ENCODE assay signal across 25 cellular contexts in the genomic region with DNA sequence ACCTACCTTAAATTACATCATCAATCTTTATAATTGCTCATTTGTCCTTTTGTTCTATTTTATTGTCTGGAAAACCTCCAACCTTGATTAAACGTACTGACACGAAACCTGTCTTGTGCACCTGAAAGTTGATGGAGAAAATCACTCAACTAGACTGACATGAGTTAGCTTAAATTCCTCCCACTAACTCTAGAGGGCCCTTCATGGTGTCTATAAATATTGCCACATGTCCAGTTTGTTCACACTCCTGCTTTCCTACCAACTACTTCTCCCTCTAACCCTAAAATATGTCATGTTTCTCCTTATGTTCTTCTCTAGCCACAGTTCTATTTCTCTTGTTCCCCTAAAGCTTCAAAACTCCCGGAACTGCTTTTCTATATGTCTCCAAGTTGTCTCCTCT. TPM values are rescaled to one million over a fixed set of nuclear protein-coding genes. Genes with fewer than 3 reads are reported as not detected.
DNase-seq lines count a peak whose midpoint lies in the region; TF ChIP-seq lines count a peak whose summit lies in the region.
"Had no signal": no experiment of that assay in that cellular context is flagged by ENCODE, and none has a peak within 500 bp of the region (broad histone marks: within the 10 kb centered on the region; RNA-seq: fewer than 3 reads in every experiment).

No MANE protein-coding gene starts in this region.

- H3K4me2 ChIP-seq in PC-9 (no peak overlapping the region), OCI-LY7 (ENCODE audit: low read length) (no peak overlapping the region)
- H3K4me2 ChIP-seq: smooth muscle cell had no signal

- no peaks in the 10 kb centered on the region; the same call in 1 of the 2 replicates for H3K9me3 ChIP-seq in PC-9 (ENCODE audit: insufficient read depth, low read depth)
- H3K9me3 ChIP-seq in OCI-LY7 (ENCODE audit: low read length) = no peaks in the 10 kb centered on the region
- H3K9me3 ChIP-seq: esophagus squamous epithelium, ovary, SJSA1 had no signal

- no peaks in the 10 kb centered on the region for H3K9me2 ChIP-seq in PC-9 (ENCODE audit: insufficient read depth)
- no peaks in the 10 kb centered on the region for H3K9me2 ChIP-seq in OCI-LY7 (ENCODE audit: insufficient read depth, low read length)

- CTCF ChIA-PET in PC-9 (lab: Charles Lee) (no interaction called here), OCI-LY7 (lab: Charles Lee; ENCODE audit: unreplicated experiment) (no interaction called here)

- H3K27me3 ChIP-seq in PC-9 (ENCODE audit: insufficient read depth, low read depth) (no peaks in the 10 kb centered on the region), kidney epithelial cell (ENCODE audit: control insufficient read depth, insufficient read depth, low read length) (no peaks in the 10 kb centered on the region)
- H3K27me3 ChIP-seq: cardiac muscle cell, esophagus squamous epithelium, heart right ventricle, ovary, SJSA1, tibial nerve had no signal

- intact Hi-C loops in PC-9 (cut with micrococcal nuclease; ENCODE audit: unreplicated experiment) = no loop called here
- intact Hi-C loops in OCI-LY7 (cut with micrococcal nuclease; ENCODE audit: unreplicated experiment) = no loop called here

- H3K4me3 ChIP-seq in PC-9 = no peak overlapping the region
- no peak overlapping the region for H3K4me3 ChIP-seq in kidney epithelial cell (ENCODE audit: low read depth, low read length)
- H3K4me3 ChIP-seq in OCI-LY7 (ENCODE audit: low read depth, low read length, poor library complexity, severe bottlenecking) = no peak overlapping the region
- H3K4me3 ChIP-seq: cardiac muscle cell, coronary artery, esophagus squamous epithelium, heart right ventricle, ovary, SJSA1, smooth muscle cell, tibial nerve had no signal

- TF ChIP-seq CTCF in PC-9 (conservative IDR thresholded peaks at IDR 0.05) = peak; percentile 32; the same call in 1 of the 2 replicates
- TF ChIP-seq CTCF in kidney epithelial cell (IDR thresholded peaks at IDR 0.05; ENCODE audit: insufficient read depth, low read length, poor library complexity, severe bottlenecking) = peak; percentile 3
- TF ChIP-seq CTCF in OCI-LY7 (conservative IDR thresholded peaks at IDR 0.05; ENCODE audit: low read length) = no peak

- H3K27ac ChIP-seq in PC-9 (no peak overlapping the region), OCI-LY7 (ENCODE audit: low read depth, low read length, poor library complexity, severe bottlenecking) (no peak overlapping the region)
- H3K27ac ChIP-seq: cardiac muscle cell, coronary artery, esophagus squamous epithelium, heart right ventricle, ovary, SJSA1, tibial nerve had no signal

- H3K79me2 ChIP-seq in PC-9 (ENCODE audit: low read depth) (no peaks in the 10 kb centered on the region), OCI-LY7 (ENCODE audit: insufficient read depth, low read depth, low read length) (no peaks in the 10 kb centered on the region)

- peak; percentile 3 for DNase-seq in NOMO-1 treated with DMSO at 0.1 percent for 48 hours (lab: John Stamatoyannopoulos, UW; ENCODE audit: unreplicated experiment)
- no peak for DNase-seq in NOMO-1 (lab: John Stamatoyannopoulos, UW; ENCODE audit: unreplicated experiment in 2 of 2)
- peak; percentile 29 for DNase-seq in HuH-7 (ENCODE audit: low spot score)
- DNase-seq in PC-9 = no peak
- DNase-seq in kidney epithelial cell (ENCODE audit: low read depth) = no peak
- no peak for DNase-seq in OCI-LY7 (ENCODE audit: low spot score)
- no peak for DNase-seq in activated gamma-delta T cell treated with Interleukin-2 at 50 U/mL for 16 hours
- DNase-seq in NCI-H2227 treated with DMSO at 0.1 percent for 48 hours (lab: John Stamatoyannopoulos, UW) = no peak
- DNase-seq: activated CD4-positive, alpha-beta T cell treated with anti-CD3 and anti-CD28 coated beads, Interleukin-2, amount 50 U/mL, for 4 hours; anterior cingulate cortex; CD4-positive, alpha-beta memory T cell; esophagus squamous epithelium; foreskin melanocyte; heart right ventricle; NCI-H2081; NCI-H226; ovary; retina; stimulated activated CD4-positive, alpha-beta T cell treated with anti-CD3 and anti-CD28 coated beads, Interleukin-1b, Interleukin-23, amount 100 ng/mL, for 48 hours; T-helper 1 cell had no signal

- H3K4me1 ChIP-seq in PC-9 (replicated peaks; ENCODE audit: insufficient read depth) (no peaks in the 10 kb centered on the region), OCI-LY7 (ENCODE audit: insufficient read depth, low read length, poor library complexity, severe bottlenecking) (no peaks in the 10 kb centered on the region)
- H3K4me1 ChIP-seq: heart right ventricle, SJSA1, tibial nerve had no signal

- H3F3A ChIP-seq in PC-9 (ENCODE audit: insufficient read depth, low read depth) = no peaks in the 10 kb centered on the region

- H3K36me3 ChIP-seq in PC-9 (ENCODE audit: low read depth) (no peaks in the 10 kb centered on the region), kidney epithelial cell (ENCODE audit: control insufficient read depth, insufficient read depth, low read length) (no peaks in the 10 kb centered on the region), OCI-LY7 (ENCODE audit: insufficient read depth, low read length) (no peaks in the 10 kb centered on the region)
- H3K36me3 ChIP-seq: cardiac muscle cell, esophagus squamous epithelium, heart right ventricle, ovary, SJSA1, tibial nerve had no signal

- H2AFZ ChIP-seq in PC-9 (no peak overlapping the region), OCI-LY7 (ENCODE audit: low read length) (no peak overlapping the region)

- BruUV-seq in PC-9 (replicated peaks; lab: Mats Ljungman, UMichigan) (no TSS peak), OCI-LY7 (replicated peaks; lab: Mats Ljungman, UMichigan) (no TSS peak)

- no peaks in the 10 kb centered on the region for H4K20me1 ChIP-seq in PC-9 (ENCODE audit: insufficient read depth)
- H4K20me1 ChIP-seq in OCI-LY7 (ENCODE audit: insufficient read depth, low read length) = no peaks in the 10 kb centered on the region

- POLR2A ChIA-PET in PC-9 (lab: Charles Lee; ENCODE audit: unreplicated experiment) (no interaction called here), OCI-LY7 (lab: Charles Lee) (interaction anchor here (0.9 kb wide), 1 partner anchor 10 kb away, joined by 3 read pairs; no protein-coding TSS in a partner anchor)

RNA-seq across cellular contexts. Expression of a gene that starts 59.8 kb away (rescaled TPM):
- 18.3 and 26.3 TPM in 2 replicates for total RNA-seq in PC-9 (2021)
- total RNA-seq in kidney epithelial cell = 4.8 and 6.9 TPM in 2 replicates
- 21.4 and 27.6 TPM in 2 replicates for total RNA-seq in OCI-LY7 (2014; rRNA removed; shearing (Covaris generic))
- 38.8 and 42.1 TPM in 2 replicates for total RNA-seq in OCI-LY7 (2022)

Comparison
In these comparisons a context has a peak if more than half of its experiments do, and no peak if none do; other contexts are left out.
1. DNase-seq: peak in NOMO-1 treated with DMSO at 0.1 percent for 48 hours (single experiment) and HuH-7 (single experiment); none in NOMO-1 (0 of 2), PC-9 (0 of 2), kidney epithelial cell (single experiment), OCI-LY7 (single experiment), activated gamma-delta T cell treated with Interleukin-2 at 50 U/mL for 16 hours (single experiment) and NCI-H2227 treated with DMSO at 0.1 percent for 48 hours (single experiment).